In genomic region chr14:68523994-68524725, GRCh38 we compare ENCODE assay signal across 1 cellular context.
TF ChIP-seq lines count a peak whose summit lies in the region.

No MANE protein-coding gene starts in this region.

TF ChIP-seq in GM23338, 12 proteins besides CTCF, POLR2A, EP300 and RAD21 (continued from another document):
- TF ChIP-seq REST (IDR thresholded peaks at IDR 0.05; ENCODE audit: unreplicated experiment), result no peak
- TF ChIP-seq ETS1 (IDR thresholded peaks at IDR 0.05), result no peak
- TF ChIP-seq STAT1 (IDR thresholded peaks at IDR 0.05; ENCODE audit: unreplicated experiment), result no peak
- no peak for TF ChIP-seq ZNF114 (CRISPR knock-in tag; IDR thresholded peaks at IDR 0.05)
- TF ChIP-seq POLR2AphosphoS5 (IDR thresholded peaks at IDR 0.05; ENCODE audit: low read depth), result no peak
- no peak for TF ChIP-seq JUNB (IDR thresholded peaks at IDR 0.05; ENCODE audit: unreplicated experiment)
- no peak for TF ChIP-seq NANOG (IDR thresholded peaks at IDR 0.05; ENCODE audit: borderline replicate concordance)
